17 cellular contexts compared by ENCODE assay signal in the genomic region with DNA sequence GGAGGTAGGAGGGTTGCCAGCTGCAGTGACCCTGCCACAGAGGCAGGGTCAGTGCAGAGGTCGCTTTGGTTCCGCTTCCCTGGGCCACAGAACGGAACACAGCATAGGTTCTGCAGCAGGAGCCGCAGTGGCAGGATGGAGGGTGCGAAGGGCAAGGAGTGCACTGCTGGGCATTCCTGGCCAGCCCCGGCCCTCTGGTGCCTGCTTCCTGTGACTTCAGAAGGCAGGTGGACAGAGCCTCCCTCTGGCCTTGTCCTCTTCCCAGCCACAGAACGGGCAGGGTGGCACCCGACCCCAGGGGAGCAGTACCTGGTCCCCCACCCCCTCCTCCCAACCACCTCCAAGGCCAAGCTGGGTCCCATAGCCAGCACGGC. TPM values are rescaled to one million over a fixed set of nuclear protein-coding genes. Genes with fewer than 3 reads are reported as not detected.
DNase-seq lines count a peak whose midpoint lies in the region; ATAC-seq and TF ChIP-seq lines count a peak whose summit lies in the region.
"Had no signal": no experiment of that assay in that cellular context is flagged by ENCODE, and none has a peak within 500 bp of the region (broad histone marks: within the 10 kb centered on the region; RNA-seq: fewer than 3 reads in every experiment).

No MANE protein-coding gene starts in this region.

- H3K4me1 ChIP-seq in BLaER1 = peaks cover 43% of the 10 kb centered on the region
- peaks cover 27 to 32% (median 29%) of the 10 kb centered on the region in 3 donors for H3K4me1 ChIP-seq in skeletal muscle tissue (ENCODE audit: control insufficient read depth in 3 of 3, insufficient read depth in 3 of 3, low read length in 3 of 3)

- CTCF ChIA-PET in RWPE1 (lab: Yijun Ruan, JAX) = no interaction called here

- no peak for TF ChIP-seq CTCF in RWPE1 (conservative IDR thresholded peaks at IDR 0.05; ENCODE audit: low read depth)

- H3K27ac ChIP-seq in BLaER1 (no peak overlapping the region), RWPE1 (peak overlapping the region; percentile 32; the same call in 1 of the 2 replicates), skeletal muscle tissue (ENCODE audit: low read depth, low read length) (peak overlapping the region; percentile 17)

- peaks cover 43% of the 10 kb centered on the region for H4K20me1 ChIP-seq in BLaER1

- no peak overlapping the region for H3K4me3 ChIP-seq in BLaER1
- H3K4me3 ChIP-seq in skeletal muscle tissue (ENCODE audit: low read length in 3 of 3) = no peak overlapping the region

- H3K27me3 ChIP-seq in BLaER1 (no peaks in the 10 kb centered on the region), skeletal muscle tissue (ENCODE audit: control insufficient read depth in 3 of 3, insufficient read depth in 3 of 3, low read length in 3 of 3) (no peaks in the 10 kb centered on the region)

- POLR2A ChIA-PET in RWPE1 (lab: Yijun Ruan, JAX; ENCODE audit: low non-redundant PET) = no interaction called here

- no peak overlapping the region for H3K9ac ChIP-seq in BLaER1
- H3K9ac ChIP-seq in skeletal muscle tissue (ENCODE audit: low read depth in 1 of 3, low read length in 3 of 3) = peak overlapping the region in 1 of 3 donors; percentile 40

- H3K4me2 ChIP-seq in BLaER1 = peak overlapping the region; percentile 86

- ATAC-seq in left lobe of liver (peak; percentile 82), GM18870 (IDR thresholded peaks at IDR 0.05; ENCODE audit: unreplicated experiment) (no peak)

- H3K9me3 ChIP-seq in BLaER1 (no peaks in the 10 kb centered on the region), skeletal muscle tissue (ENCODE audit: control insufficient read depth in 3 of 3, low read length in 3 of 3) (no peaks in the 10 kb centered on the region)

- no peak for DNase-seq in RWPE1 (ENCODE audit: low spot score)
- peak; percentile 85 for DNase-seq in left lobe of liver (ENCODE audit: low spot score)
- DNase-seq in NCI-H2081 treated with DMSO at 0.1 percent for 48 hours (lab: John Stamatoyannopoulos, UW) = no peak
- DNase-seq in NCI-H526 treated with DMSO at 0.1 percent for 48 hours (lab: John Stamatoyannopoulos, UW) = no peak
- DNase-seq: activated B cell treated with CpG ODN at 0.5 μM for 24 hours; naive B cell; NCI-H1048; NCI-H2029; NCI-H226; NCI-H82; occipital lobe; retina; SHP77; stimulated activated CD4-positive, alpha-beta T cell treated with anti-CD3 and anti-CD28 coated beads, Interleukin-4, amount 100 ng/mL, for 4 hours had no signal

- H3K36me3 ChIP-seq in BLaER1 = no peaks in the 10 kb centered on the region
- H3K36me3 ChIP-seq in skeletal muscle tissue (ENCODE audit: control insufficient read depth in 3 of 3, insufficient read depth in 3 of 3, low read length in 3 of 3) = peaks cover 41 to 64% (median 43%) of the 10 kb centered on the region in 3 donors

RNA-seq across cellular contexts. Expression of gene SLC8B1, which starts 37.7 kb away (rescaled TPM):
- total RNA-seq in left lobe of liver (23.2 TPM), skeletal muscle tissue (8.4 TPM)
